ENCODE assay signal across 26 cellular contexts in the genomic region with DNA sequence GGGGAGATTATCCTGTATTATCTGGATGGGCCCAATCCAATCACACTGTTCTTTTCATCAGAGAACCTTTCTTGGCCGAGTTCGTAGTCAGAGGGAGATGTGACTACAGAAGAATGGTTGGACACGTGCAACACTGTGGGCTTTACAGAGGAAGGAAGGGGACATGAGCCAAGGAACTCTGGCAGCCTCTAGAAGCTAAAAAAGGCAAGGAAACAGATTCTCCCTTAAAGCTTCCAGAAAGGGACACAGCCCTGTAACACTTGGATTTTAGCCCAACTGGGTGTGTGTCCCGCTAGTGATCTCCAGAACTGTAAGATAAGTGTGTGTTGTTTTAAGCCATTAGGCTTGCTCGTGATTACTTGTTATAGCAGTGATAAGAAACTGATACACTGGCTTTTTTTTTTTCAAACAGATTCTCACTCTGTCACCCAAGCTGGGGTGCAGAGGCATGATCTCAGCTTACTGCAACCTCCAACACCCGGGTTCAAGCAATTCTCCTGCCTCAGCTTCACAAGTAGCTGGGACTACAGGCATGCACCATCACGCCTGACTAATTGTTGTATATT.
"Had no signal": no experiment of that assay in that cellular context is flagged by ENCODE, and none has a peak within 500 bp of the region (broad histone marks: within the 10 kb centered on the region; RNA-seq: fewer than 3 reads in every experiment).

No MANE protein-coding gene starts in this region.

- H3K27ac ChIP-seq: brain microvascular endothelial cell, coronary artery, epithelial cell of prostate, foreskin keratinocyte, gastrocnemius medialis, heart right ventricle had no signal

- H3K36me3 ChIP-seq: brain microvascular endothelial cell, gastrocnemius medialis, heart right ventricle had no signal

- ATAC-seq: activated CD4-positive, alpha-beta T cell treated with anti-CD3 and anti-CD28 coated beads for 36 hours; activated T-helper 17 cell treated with anti-CD3 and anti-CD28 coated beads, Interleukin-2, amount 50 U/mL, for 72 hours; foreskin keratinocyte; gastrocnemius medialis had no signal

- H3K9me3 ChIP-seq: gastrocnemius medialis had no signal

- H3K27me3 ChIP-seq: brain microvascular endothelial cell, foreskin keratinocyte, gastrocnemius medialis had no signal

- FAIRE-seq: astrocyte, bronchial epithelial cell, endothelial cell of umbilical vein had no signal

- H3K4me1 ChIP-seq: gastrocnemius medialis, heart right ventricle had no signal

- DNase-seq: activated CD4-positive, alpha-beta memory T cell treated with anti-CD3 and anti-CD28 coated beads, Interleukin-2, amount 10 ng/mL, durations not matched to agents 7 days and 5 days; activated CD4-positive, alpha-beta T cell treated with anti-CD3 and anti-CD28 coated beads for 36 hours; activated CD4-positive, alpha-beta T cell treated with anti-CD3 and anti-CD28 coated beads, Interleukin-2, amount 10 ng/mL, durations not matched to agents 24 days and 14 days; activated CD4-positive, CD25-positive, alpha-beta regulatory T cell; activated CD4-positive, CD25-positive, alpha-beta regulatory T cell treated with anti-CD3 and anti-CD28 coated beads, Interleukin-2, amount 50 U/mL, for 72 hours; activated CD8-positive, alpha-beta memory T cell treated with anti-CD3 and anti-CD28 coated beads, Interleukin-2, amount 50 U/mL, for 48 hours; activated effector memory CD4-positive, alpha-beta T cell treated with Interleukin-2 at 50 U/mL for 16 hours; activated gamma-delta T cell treated with Interleukin-2 at 50 U/mL for 16 hours; activated naive CD4-positive, alpha-beta T cell treated with anti-CD3 and anti-CD28 coated beads, Interleukin-2, amount 50 U/mL, for 16 hours; activated naive CD4-positive, alpha-beta T cell treated with Interleukin-2 at 50 U/mL for 16 hours; activated T-cell treated with anti-CD3 and anti-CD28 coated beads for 4 hours; activated T-cell treated with anti-CD3 and anti-CD28 coated beads, Interleukin-2, amount 50 U/mL, for 24 hours; amniotic stem cell; anterior cingulate cortex; brain microvascular endothelial cell; effector CD8-positive, alpha-beta T cell; foreskin keratinocyte; gastrocnemius medialis; heart right ventricle; T-helper 2 cell had no signal

- H3K4me3 ChIP-seq: coronary artery, gastrocnemius medialis, heart right ventricle had no signal
